Comparison of ENCODE assay signal across 9 cellular contexts in the genomic region with DNA sequence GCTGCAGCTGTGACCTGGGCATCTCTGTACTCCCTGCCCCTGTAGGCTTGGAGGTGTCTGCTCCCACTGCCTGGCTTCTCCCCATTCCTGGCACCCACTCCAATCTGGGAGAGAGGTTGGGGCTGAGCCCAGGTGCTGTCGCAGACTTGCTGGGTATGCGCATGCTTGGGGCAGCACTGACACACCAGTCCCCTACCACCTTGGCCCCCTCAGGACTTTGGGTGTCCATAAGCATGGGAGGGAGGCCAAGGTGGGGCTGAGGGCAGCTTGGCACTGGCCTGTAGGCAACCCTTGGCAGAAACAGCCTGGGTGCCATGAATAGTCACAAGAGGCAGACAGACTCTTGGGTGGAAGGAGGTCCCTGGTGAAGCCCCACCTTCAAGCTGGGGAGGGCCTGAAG.
"Had no signal": no experiment of that assay in that cellular context is flagged by ENCODE, and none has a peak within 500 bp of the region (broad histone marks: within the 10 kb centered on the region; RNA-seq: fewer than 3 reads in every experiment).

No MANE protein-coding gene starts in this region.

- DNase-seq: H7, HFFc6, KG1 had no signal

- H3K4me3 ChIP-seq: GM23338, HAP-1, K562 had no signal

- H3K27ac Mint-ChIP-seq: GM23338, HFFc6 had no signal

- H3K4me1 Mint-ChIP-seq: GM23338 had no signal

- H3K36me3 ChIP-seq: HAP-1 had no signal

- FAIRE-seq: HepG2, K562 had no signal

- H3K4me3 Mint-ChIP-seq: GM23338, HFFc6 had no signal

- ATAC-seq: GM23338, HCT116, HepG2, K562 had no signal

- H2AFZ ChIP-seq: GM23338 had no signal

- H3K27ac ChIP-seq: HL-60 had no signal

- H3K4me2 ChIP-seq: GM23338 had no signal

- H3K9me3 Mint-ChIP-seq: HFFc6 had no signal
